21 cellular contexts compared by ENCODE assay signal in genomic region chr14:98183556-98183955, GRCh38.
DNase-seq lines count a peak whose midpoint lies in the region; ATAC-seq and TF ChIP-seq lines count a peak whose summit lies in the region.
"Had no signal": no experiment of that assay in that cellular context is flagged by ENCODE, and none has a peak within 500 bp of the region (broad histone marks: within the 10 kb centered on the region; RNA-seq: fewer than 3 reads in every experiment).

No MANE protein-coding gene starts in this region.

- no peaks in the 10 kb centered on the region for H3K27me3 Mint-ChIP-seq in activated CD4-positive, alpha-beta T cell treated with anti-CD3 and anti-CD28 coated beads, Interleukin-2, amount 10 ng/mL, durations not matched to agents 7 days and 5 days
- H3K27me3 Mint-ChIP-seq in CD4-positive, alpha-beta memory T cell = no peaks in the 10 kb centered on the region
- H3K27me3 Mint-ChIP-seq in activated CD4-positive, alpha-beta memory T cell treated with anti-CD3 and anti-CD28 coated beads, Interleukin-2, amount 10 ng/mL, durations not matched to agents 7 days and 5 days = no peaks in the 10 kb centered on the region
- H3K27me3 Mint-ChIP-seq in central memory CD8-positive, alpha-beta T cell = no peaks in the 10 kb centered on the region
- H3K27me3 Mint-ChIP-seq: B cell had no signal

- CTCF ChIA-PET in activated CD4-positive, alpha-beta T cell treated with anti-CD3 and anti-CD28 coated beads, Interleukin-2, amount 10 ng/mL, durations not matched to agents 7 days and 5 days (lab: Charles Lee) = interaction anchor here (0.7 to 1.8 kb wide), 4 partner anchors 9 to 16 kb away, joined by 3 to 6 read pairs (median 5); no protein-coding TSS in a partner anchor
- CTCF ChIA-PET in CD4-positive, alpha-beta memory T cell (lab: Charles Lee; ENCODE audit: partially characterized antibody) = interaction anchor here (7.5 kb wide), 1 partner anchor 43 kb away, joined by 87 read pairs; no protein-coding TSS in a partner anchor
- CTCF ChIA-PET in activated CD4-positive, alpha-beta memory T cell treated with anti-CD3 and anti-CD28 coated beads, Interleukin-2, amount 10 ng/mL, durations not matched to agents 7 days and 5 days (lab: Charles Lee) = interaction anchor here (1.8 to 3.7 kb wide), 4 partner anchors 10 to 207 kb away, joined by 4 to 15 read pairs (median 12); no protein-coding TSS in a partner anchor

- H3K4me3 ChIP-seq in CD4-positive, alpha-beta memory T cell (ENCODE audit: low read length in 2 of 2) = no peak overlapping the region
- no peak overlapping the region for H3K4me3 ChIP-seq in smooth muscle cell
- H3K4me3 ChIP-seq: heart left ventricle, sigmoid colon had no signal

- H2AFZ ChIP-seq in smooth muscle cell (ENCODE audit: low read depth) = no peak overlapping the region

- H3K4me1 ChIP-seq in CD4-positive, alpha-beta memory T cell (ENCODE audit: insufficient read depth, low read length) = peaks cover 97% of the 10 kb centered on the region
- H3K4me1 ChIP-seq in smooth muscle cell (ENCODE audit: low read depth) = peaks cover 6% of the 10 kb centered on the region
- H3K4me1 ChIP-seq: Caco-2, heart left ventricle, sigmoid colon had no signal

- H3K4me3 Mint-ChIP-seq in activated CD4-positive, alpha-beta T cell treated with anti-CD3 and anti-CD28 coated beads, Interleukin-2, amount 10 ng/mL, durations not matched to agents 7 days and 5 days = no peak overlapping the region
- H3K4me3 Mint-ChIP-seq in CD4-positive, alpha-beta memory T cell = peak overlapping the region in 7 of 8 donors; percentile 44 to 78 (median 72)
- H3K4me3 Mint-ChIP-seq in activated CD4-positive, alpha-beta memory T cell treated with anti-CD3 and anti-CD28 coated beads, Interleukin-2, amount 10 ng/mL, durations not matched to agents 7 days and 5 days = no peak overlapping the region
- H3K4me3 Mint-ChIP-seq in central memory CD8-positive, alpha-beta T cell = peak overlapping the region; percentile 26
- H3K4me3 Mint-ChIP-seq: B cell, WTC11 had no signal

- H3K79me2 ChIP-seq in smooth muscle cell (ENCODE audit: low read depth) = no peaks in the 10 kb centered on the region

- no peaks in the 10 kb centered on the region for H3K36me3 ChIP-seq in CD4-positive, alpha-beta memory T cell (ENCODE audit: insufficient read depth, low read length)
- H3K36me3 ChIP-seq in smooth muscle cell (ENCODE audit: low read depth) = no peaks in the 10 kb centered on the region
- H3K36me3 ChIP-seq: heart left ventricle, sigmoid colon had no signal

- H3F3A ChIP-seq in smooth muscle cell (ENCODE audit: low read depth) = no peaks in the 10 kb centered on the region

- TF ChIP-seq CTCF in smooth muscle cell (IDR thresholded peaks at IDR 0.05; ENCODE audit: borderline replicate concordance, insufficient read depth, poor library complexity, severe bottlenecking) = no peak

- peaks cover 6% of the 10 kb centered on the region for H3K9me3 Mint-ChIP-seq in activated CD4-positive, alpha-beta T cell treated with anti-CD3 and anti-CD28 coated beads, Interleukin-2, amount 10 ng/mL, durations not matched to agents 7 days and 5 days
- H3K9me3 Mint-ChIP-seq in CD4-positive, alpha-beta memory T cell = no peaks in the 10 kb centered on the region
- peaks cover 3% of the 10 kb centered on the region for H3K9me3 Mint-ChIP-seq in activated CD4-positive, alpha-beta memory T cell treated with anti-CD3 and anti-CD28 coated beads, Interleukin-2, amount 10 ng/mL, durations not matched to agents 7 days and 5 days
- H3K9me3 Mint-ChIP-seq in central memory CD8-positive, alpha-beta T cell = no peaks in the 10 kb centered on the region
- H3K9me3 Mint-ChIP-seq: WTC11 had no signal

- 94% methylated on average over 4 of the region's 4 CpGs for WGBS in smooth muscle cell (ENCODE audit: low lambda C conversion rate)

- H3K27me3 ChIP-seq in CD4-positive, alpha-beta memory T cell (ENCODE audit: insufficient read depth, low read length) = no peaks in the 10 kb centered on the region
- H3K27me3 ChIP-seq in smooth muscle cell (ENCODE audit: low read depth) = no peaks in the 10 kb centered on the region
- H3K27me3 ChIP-seq: sigmoid colon had no signal

- H3K4me2 ChIP-seq in smooth muscle cell = no peak overlapping the region

- peak overlapping the region; percentile 27 for H3K27ac ChIP-seq in CD4-positive, alpha-beta memory T cell (ENCODE audit: low read depth, low read length)
- no peak overlapping the region for H3K27ac ChIP-seq in smooth muscle cell (ENCODE audit: low read depth)
- H3K27ac ChIP-seq: sigmoid colon had no signal

- H3K9ac ChIP-seq in smooth muscle cell (ENCODE audit: low read depth) = no peak overlapping the region

- no peak for DNase-seq in activated CD4-positive, alpha-beta T cell treated with anti-CD3 and anti-CD28 coated beads, Interleukin-2, amount 10 ng/mL, durations not matched to agents 7 days and 5 days
- no peak for DNase-seq in activated CD4-positive, alpha-beta T cell treated with anti-CD3 and anti-CD28 coated beads, Interleukin-2, amount 50 U/mL, for 4 hours
- no peak for DNase-seq in CD4-positive, alpha-beta memory T cell
- DNase-seq in activated CD4-positive, alpha-beta memory T cell treated with anti-CD3 and anti-CD28 coated beads, Interleukin-2, amount 10 ng/mL, durations not matched to agents 7 days and 5 days = no peak
- no peak for DNase-seq in central memory CD8-positive, alpha-beta T cell (ENCODE audit: low spot score in 2 of 2)
- DNase-seq in NOMO-1 (lab: John Stamatoyannopoulos, UW; ENCODE audit: unreplicated experiment in 2 of 2) (no peak), smooth muscle cell (lab: John Stamatoyannopoulos, UW; ENCODE audit: unreplicated experiment) (no peak)
- DNase-seq: Caco-2; DMS79 treated with DMSO at 0.1 percent for 48 hours; erythroblast; heart left ventricle; NCI-H1105 treated with DMSO at 0.1 percent for 48 hours; NCI-H2107; NCI-H446 treated with DMSO at 0.1 percent for 48 hours; sigmoid colon; stimulated activated CD4-positive, alpha-beta T cell treated with anti-CD3 and anti-CD28 coated beads, Interleukin-15, amount 100 ng/mL, for 24 hours had no signal

- ATAC-seq in central memory CD8-positive, alpha-beta T cell (replicated peaks; ENCODE audit: extremely low read depth, poor library complexity, severe bottlenecking) = no peak
- no peak for ATAC-seq in HG03457 (IDR thresholded peaks at IDR 0.05; ENCODE audit: unreplicated experiment)
- ATAC-seq: heart left ventricle, SK-N-SH treated with all-trans-retinoic acid at 6 μM for 48 hours, WTC11 had no signal

- intact Hi-C loops in CD4-positive, alpha-beta memory T cell (cut with micrococcal nuclease) = no loop called here

- no peaks in the 10 kb centered on the region for H4K20me1 ChIP-seq in smooth muscle cell (ENCODE audit: low read depth)

- H3K4me1 Mint-ChIP-seq in activated CD4-positive, alpha-beta T cell treated with anti-CD3 and anti-CD28 coated beads, Interleukin-2, amount 10 ng/mL, durations not matched to agents 7 days and 5 days = peaks cover 94% of the 10 kb centered on the region
- peaks cover 79 to 98% (median 90%) of the 10 kb centered on the region in 4 donors for H3K4me1 Mint-ChIP-seq in CD4-positive, alpha-beta memory T cell
- peaks cover 85% of the 10 kb centered on the region for H3K4me1 Mint-ChIP-seq in activated CD4-positive, alpha-beta memory T cell treated with anti-CD3 and anti-CD28 coated beads, Interleukin-2, amount 10 ng/mL, durations not matched to agents 7 days and 5 days
- peaks cover 68% of the 10 kb centered on the region for H3K4me1 Mint-ChIP-seq in central memory CD8-positive, alpha-beta T cell
- H3K4me1 Mint-ChIP-seq: B cell, WTC11 had no signal

- no peaks in the 10 kb centered on the region for H3K9me3 ChIP-seq in CD4-positive, alpha-beta memory T cell (ENCODE audit: control insufficient read depth in 1 of 2, low read length in 2 of 2)
- no peaks in the 10 kb centered on the region for H3K9me3 ChIP-seq in smooth muscle cell (replicated peaks; ENCODE audit: low read depth)
- H3K9me3 ChIP-seq: Caco-2, heart left ventricle, sigmoid colon had no signal

- peaks cover 10% of the 10 kb centered on the region for H3K36me3 Mint-ChIP-seq in activated CD4-positive, alpha-beta T cell treated with anti-CD3 and anti-CD28 coated beads, Interleukin-2, amount 10 ng/mL, durations not matched to agents 7 days and 5 days (ENCODE audit: low read depth)
- peaks cover 0 to 6% of the 10 kb centered on the region in 2 donors for H3K36me3 Mint-ChIP-seq in CD4-positive, alpha-beta memory T cell
- H3K36me3 Mint-ChIP-seq in activated CD4-positive, alpha-beta memory T cell treated with anti-CD3 and anti-CD28 coated beads, Interleukin-2, amount 10 ng/mL, durations not matched to agents 7 days and 5 days (ENCODE audit: low read depth) = peaks cover 9% of the 10 kb centered on the region
- H3K36me3 Mint-ChIP-seq in central memory CD8-positive, alpha-beta T cell (ENCODE audit: insufficient read depth) = peaks cover 3% of the 10 kb centered on the region
- H3K36me3 Mint-ChIP-seq: WTC11 had no signal

- POLR2A ChIA-PET in activated CD4-positive, alpha-beta T cell treated with anti-CD3 and anti-CD28 coated beads, Interleukin-2, amount 10 ng/mL, durations not matched to agents 7 days and 5 days (lab: Charles Lee) = no interaction called here
- POLR2A ChIA-PET in CD4-positive, alpha-beta memory T cell (lab: Charles Lee; ENCODE audit: partially characterized antibody) = interaction anchor here (1.3 to 19.1 kb wide), 8 partner anchors 9 to 1083 kb away, joined by 3 to 475 read pairs (median 57); partner anchors contain the start of gene BCL11B
- POLR2A ChIA-PET in activated CD4-positive, alpha-beta memory T cell treated with anti-CD3 and anti-CD28 coated beads, Interleukin-2, amount 10 ng/mL, durations not matched to agents 7 days and 5 days (lab: Charles Lee) = interaction anchor here (1.2 to 14.9 kb wide), 5 partner anchors 6 to 1087 kb away, joined by 3 to 244 read pairs (median 93); partner anchors contain the start of gene BCL11B

- peak overlapping the region; percentile 90 for H3K27ac Mint-ChIP-seq in activated CD4-positive, alpha-beta T cell treated with anti-CD3 and anti-CD28 coated beads, Interleukin-2, amount 10 ng/mL, durations not matched to agents 7 days and 5 days
- peak overlapping the region; percentile 84 to 98 (median 96) for H3K27ac Mint-ChIP-seq in CD4-positive, alpha-beta memory T cell
- H3K27ac Mint-ChIP-seq in activated CD4-positive, alpha-beta memory T cell treated with anti-CD3 and anti-CD28 coated beads, Interleukin-2, amount 10 ng/mL, durations not matched to agents 7 days and 5 days = peak overlapping the region; percentile 83
- H3K27ac Mint-ChIP-seq in central memory CD8-positive, alpha-beta T cell (ENCODE audit: low read depth) = peak overlapping the region; percentile 4
- H3K27ac Mint-ChIP-seq: B cell, progenitor cell of endocrine pancreas, WTC11 had no signal

Comparison
In these comparisons a context has a peak if more than half of its experiments do, and no peak if none do; other contexts are left out.
1. H3K27ac Mint-ChIP-seq: peak in every context shown above with its lines; median percentile 96 in CD4-positive, alpha-beta memory T cell; 90 in activated CD4-positive, alpha-beta T cell treated with anti-CD3 and anti-CD28 coated beads, Interleukin-2, amount 10 ng/mL, durations not matched to agents 7 days and 5 days; 83 in activated CD4-positive, alpha-beta memory T cell treated with anti-CD3 and anti-CD28 coated beads, Interleukin-2, amount 10 ng/mL, durations not matched to agents 7 days and 5 days; 4 in central memory CD8-positive, alpha-beta T cell.
2. H3K4me3 Mint-ChIP-seq: peak in CD4-positive, alpha-beta memory T cell (7 of 8) and central memory CD8-positive, alpha-beta T cell (single experiment); none in activated CD4-positive, alpha-beta T cell treated with anti-CD3 and anti-CD28 coated beads, Interleukin-2, amount 10 ng/mL, durations not matched to agents 7 days and 5 days (single experiment) and activated CD4-positive, alpha-beta memory T cell treated with anti-CD3 and anti-CD28 coated beads, Interleukin-2, amount 10 ng/mL, durations not matched to agents 7 days and 5 days (single experiment).